8 cellular contexts compared by ENCODE assay signal in genomic region chr6:44002591-44003344, GRCh38.
A peak's percentile ranks its signal among the peaks of the same experiment; 100 is the strongest.
DNase-seq lines count a peak whose midpoint lies in the region; ATAC-seq, FAIRE-seq and TF ChIP-seq lines count a peak whose summit lies in the region.

No MANE protein-coding gene starts in this region.

- TF ChIP-seq POLR2A in A549 (IDR thresholded peaks at IDR 0.05; ENCODE audit: low read length): no peak; the same call in 1 of the 2 replicates

- peaks cover 28% of the 10 kb centered on the region for H3K27me3 Mint-ChIP-seq in progenitor cell of endocrine pancreas

- TF ChIP-seq EP300 in A549 (IDR thresholded peaks at IDR 0.05): no peak

- CTCF ChIA-PET in A549 (lab: Yijun Ruan, JAX): interaction anchor here (0.6 to 2.4 kb wide), 9 partner anchors 13 to 232 kb away, joined by 3 to 7 read pairs (median 4); partner anchors contain the start of gene VEGFA

- peak overlapping the region; percentile 37 for H3K27ac Mint-ChIP-seq in progenitor cell of endocrine pancreas

- H3K36me3 Mint-ChIP-seq in progenitor cell of endocrine pancreas (ENCODE audit: insufficient read depth): peaks cover 5% of the 10 kb centered on the region

- H3K4me3 Mint-ChIP-seq in progenitor cell of endocrine pancreas (ENCODE audit: low read depth): peak overlapping the region; percentile 64

- POLR2A ChIA-PET in A549 (lab: Yijun Ruan, JAX): interaction anchor here (1.0 to 2.4 kb wide), 3 partner anchors 8 to 233 kb away, joined by 3 to 14 read pairs (median 3); partner anchors contain the start of gene VEGFA

- peaks cover 4% of the 10 kb centered on the region for H3K9me3 Mint-ChIP-seq in progenitor cell of endocrine pancreas (ENCODE audit: low read depth)

- H3K9me3 ChIP-seq in A549 (no peaks in the 10 kb centered on the region), upper lobe of right lung (no peaks in the 10 kb centered on the region)

- H3K4me1 Mint-ChIP-seq in progenitor cell of endocrine pancreas (ENCODE audit: low read depth): peaks cover 7% of the 10 kb centered on the region

- TF ChIP-seq CTCF in A549 (IDR thresholded peaks at IDR 0.05) (no peak), progenitor cell of endocrine pancreas (IDR thresholded peaks at IDR 0.05; ENCODE audit: unreplicated experiment) (peak; percentile 28), upper lobe of right lung (IDR thresholded peaks at IDR 0.05) (no peak)

- peak overlapping the region; percentile 100 for H3K4me2 ChIP-seq in A549

- WGBS in A549 (ENCODE audit: missing lambda C conversion rate): 4% methylated on average over 32 of the region's 76 CpGs

- H3K27me3 ChIP-seq in upper lobe of right lung: peaks cover 45% of the 10 kb centered on the region

- H3K4me3 ChIP-seq in A549 (peak overlapping the region; percentile 60), upper lobe of right lung (peak overlapping the region; percentile 41)

- peak in 1 of 2 experiments; percentile 39; a peak in 3 of 5 replicates for TF ChIP-seq RAD21 in A549 (conservative IDR thresholded peaks at IDR 0.05 in 1 of 2, IDR thresholded peaks at IDR 0.05 in 1 of 2)

- intact Hi-C loops in upper lobe of right lung (cut with DNase I): no loop called here

- peak overlapping the region; percentile 100 for H3K27ac ChIP-seq in A549
- H3K27ac ChIP-seq in upper lobe of right lung: no peak overlapping the region

- H3K36me3 ChIP-seq in upper lobe of right lung: no peaks in the 10 kb centered on the region

- FAIRE-seq in A549 (lab: Jason Lieb, UNC): no peak

- H3K4me1 ChIP-seq in A549: peaks cover 68% of the 10 kb centered on the region
- peaks cover 17% of the 10 kb centered on the region for H3K4me1 ChIP-seq in upper lobe of right lung

- ATAC-seq in A549: peak; percentile 72
- peak; percentile 43 for ATAC-seq in GM21381 (IDR thresholded peaks at IDR 0.05; ENCODE audit: unreplicated experiment)
- ATAC-seq in upper lobe of right lung: peak; percentile 34
- no peak for ATAC-seq in HG03565 (IDR thresholded peaks at IDR 0.05; ENCODE audit: unreplicated experiment)

- peak; percentile 55 to 76 for DNase-seq in A549 (ENCODE audit: low read depth in 1 of 2, low spot score in 1 of 2)
- peak; percentile 91 for DNase-seq in NCI-H82 (lab: John Stamatoyannopoulos, UW)
- peak; percentile 32 for DNase-seq in activated effector memory CD4-positive, alpha-beta T cell treated with Interleukin-2 at 50 U/mL for 16 hours
- peak; percentile 88 for DNase-seq in glomerular visceral epithelial cell (ENCODE audit: extremely low spot score)
- peak; percentile 71 for DNase-seq in progenitor cell of endocrine pancreas (ENCODE audit: low spot score, unreplicated experiment)
- DNase-seq in upper lobe of right lung: peak; percentile 81

TF ChIP-seq in A549, 52 proteins besides CTCF, POLR2A, EP300 and RAD21 (continues in another document):
- TF ChIP-seq RCOR1 (IDR thresholded peaks at IDR 0.05; ENCODE audit: low read depth, low read length) (no peak), RNF2 (IDR thresholded peaks at IDR 0.05; ENCODE audit: borderline replicate concordance, low read depth) (no peak), KDM1A (IDR thresholded peaks at IDR 0.05; ENCODE audit: low read depth) (no peak), HOXA7 (CRISPR knock-in tag; IDR thresholded peaks at IDR 0.05) (no peak), NR3C1 (IDR thresholded peaks at IDR 0.05) (no peak), TFCP2L1 (CRISPR knock-in tag; IDR thresholded peaks at IDR 0.05) (0 out of 2 replicates have a peak, but pooled peaks have one; percentile 75), HEYL (CRISPR knock-in tag; IDR thresholded peaks at IDR 0.05) (no peak), FOSB (CRISPR knock-in tag; IDR thresholded peaks at IDR 0.05) (no peak), CBX8 (IDR thresholded peaks at IDR 0.05) (no peak), CHD2 (IDR thresholded peaks at IDR 0.05; ENCODE audit: low read length, partially characterized antibody) (no peak), KDM5A (IDR thresholded peaks at IDR 0.05) (no peak), MAZ (IDR thresholded peaks at IDR 0.05; ENCODE audit: borderline replicate concordance, low read depth, low read length) (no peak), RARB (CRISPR knock-in tag; IDR thresholded peaks at IDR 0.05) (no peak), POLR2AphosphoS2 (conservative IDR thresholded peaks at IDR 0.05; ENCODE audit: low read length) (no peak), HES2 (IDR thresholded peaks at IDR 0.05) (no peak), ZC3H11A (IDR thresholded peaks at IDR 0.05) (no peak), JUN (IDR thresholded peaks at IDR 0.05) (peak in 1 of 2 experiments; percentile 78; a peak in 3 of 5 replicates), CEBPB (IDR thresholded peaks at IDR 0.05) (no peak), CHD4 (IDR thresholded peaks at IDR 0.05; ENCODE audit: borderline replicate concordance) (no peak), NFE2L2 (conservative IDR thresholded peaks at IDR 0.05; ENCODE audit: low read length) (no peak), FOSL2 (IDR thresholded peaks at IDR 0.05) (no peak), FOSL2 (CRISPR knock-in tag; IDR thresholded peaks at IDR 0.05) (0 out of 2 replicates have a peak, but pooled peaks have one; percentile 37), BHLHE40 (IDR thresholded peaks at IDR 0.05; ENCODE audit: low read depth, low read length) (no peak), SMC3 (IDR thresholded peaks at IDR 0.05) (0 out of 3 replicates have a peak, but pooled peaks have one; percentile 11), ZSCAN20 (CRISPR knock-in tag; IDR thresholded peaks at IDR 0.05) (no peak), MYC (IDR thresholded peaks at IDR 0.05; ENCODE audit: borderline replicate concordance, low read length) (no peak; the same call in 1 of the 2 replicates), CBX2 (IDR thresholded peaks at IDR 0.05; ENCODE audit: borderline replicate concordance, low read depth) (no peak), ATOH8 (CRISPR knock-in tag; IDR thresholded peaks at IDR 0.05; ENCODE audit: low read depth) (no peak), RFX5 (IDR thresholded peaks at IDR 0.05) (no peak), PBX3 (IDR thresholded peaks at IDR 0.05) (no peak), HOXB13 (CRISPR knock-in tag; IDR thresholded peaks at IDR 0.05; ENCODE audit: low read depth) (peak; percentile 78; the same call in 1 of the 2 replicates), HDAC2 (IDR thresholded peaks at IDR 0.05) (no peak), ZFP36 (IDR thresholded peaks at IDR 0.05; ENCODE audit: borderline replicate concordance, partially characterized antibody) (no peak), SREBF2 (IDR thresholded peaks at IDR 0.05) (no peak), ZNF302 (CRISPR knock-in tag; IDR thresholded peaks at IDR 0.05) (no peak)
- TF ChIP-seq, protein P1, sequence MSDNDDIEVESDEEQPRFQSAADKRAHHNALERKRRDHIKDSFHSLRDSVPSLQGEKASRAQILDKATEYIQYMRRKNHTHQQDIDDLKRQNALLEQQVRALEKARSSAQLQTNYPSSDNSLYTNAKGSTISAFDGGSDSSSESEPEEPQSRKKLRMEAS (IDR thresholded peaks at IDR 0.05): peak; percentile 97
- TF ChIP-seq, protein P2, sequence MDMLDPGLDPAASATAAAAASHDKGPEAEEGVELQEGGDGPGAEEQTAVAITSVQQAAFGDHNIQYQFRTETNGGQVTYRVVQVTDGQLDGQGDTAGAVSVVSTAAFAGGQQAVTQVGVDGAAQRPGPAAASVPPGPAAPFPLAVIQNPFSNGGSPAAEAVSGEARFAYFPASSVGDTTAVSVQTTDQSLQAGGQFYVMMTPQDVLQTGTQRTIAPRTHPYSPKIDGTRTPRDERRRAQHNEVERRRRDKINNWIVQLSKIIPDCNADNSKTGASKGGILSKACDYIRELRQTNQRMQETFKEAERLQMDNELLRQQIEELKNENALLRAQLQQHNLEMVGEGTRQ (IDR thresholded peaks at IDR 0.05): 0 out of 2 replicates have a peak, but pooled peaks have one; percentile 40
- TF ChIP-seq, protein P3, sequence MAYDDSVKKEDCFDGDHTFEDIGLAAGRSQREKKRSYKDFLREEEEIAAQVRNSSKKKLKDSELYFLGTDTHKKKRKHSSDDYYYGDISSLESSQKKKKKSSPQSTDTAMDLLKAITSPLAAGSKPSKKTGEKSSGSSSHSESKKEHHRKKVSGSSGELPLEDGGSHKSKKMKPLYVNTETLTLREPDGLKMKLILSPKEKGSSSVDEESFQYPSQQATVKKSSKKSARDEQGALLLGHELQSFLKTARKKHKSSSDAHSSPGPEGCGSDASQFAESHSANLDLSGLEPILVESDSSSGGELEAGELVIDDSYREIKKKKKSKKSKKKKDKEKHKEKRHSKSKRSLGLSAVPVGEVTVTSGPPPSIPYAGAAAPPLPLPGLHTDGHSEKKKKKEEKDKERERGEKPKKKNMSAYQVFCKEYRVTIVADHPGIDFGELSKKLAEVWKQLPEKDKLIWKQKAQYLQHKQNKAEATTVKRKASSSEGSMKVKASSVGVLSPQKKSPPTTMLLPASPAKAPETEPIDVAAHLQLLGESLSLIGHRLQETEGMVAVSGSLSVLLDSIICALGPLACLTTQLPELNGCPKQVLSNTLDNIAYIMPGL (CRISPR knock-in tag; IDR thresholded peaks at IDR 0.05; ENCODE audit: borderline replicate concordance): no peak

Comparison
In these comparisons a context has a peak if more than half of its experiments do, and no peak if none do; other contexts are left out.
1. DNase-seq: peak in every context shown above with its lines; median percentile 91 in NCI-H82; 88 in glomerular visceral epithelial cell; 81 in upper lobe of right lung; 71 in progenitor cell of endocrine pancreas; 66 in A549; 32 in activated effector memory CD4-positive, alpha-beta T cell treated with Interleukin-2 at 50 U/mL for 16 hours.